Comparison of ENCODE assay signal across 17 cellular contexts in genomic region chr3:114299925-114300624, GRCh38. TPM values are rescaled to one million over a fixed set of nuclear protein-coding genes. Genes with fewer than 3 reads are reported as not detected.
DNase-seq lines count a peak whose midpoint lies in the region; ATAC-seq and TF ChIP-seq lines count a peak whose summit lies in the region.
"Had no signal": no experiment of that assay in that cellular context is flagged by ENCODE, and none has a peak within 500 bp of the region (broad histone marks: within the 10 kb centered on the region; RNA-seq: fewer than 3 reads in every experiment).

No MANE protein-coding gene starts in this region.

- no peaks in the 10 kb centered on the region for H3K27me3 Mint-ChIP-seq in activated CD8-positive, alpha-beta T cell treated with anti-CD3 and anti-CD28 coated beads for 36 hours
- no peaks in the 10 kb centered on the region for H3K27me3 Mint-ChIP-seq in activated CD8-positive, alpha-beta T cell treated with anti-CD3 and anti-CD28 coated beads, Interleukin-2, amount 10 ng/mL, durations not matched to agents 7 days and 5 days (ENCODE audit: low read depth)
- no peaks in the 10 kb centered on the region for H3K27me3 Mint-ChIP-seq in IgD-negative memory B cell
- no peaks in the 10 kb centered on the region for H3K27me3 Mint-ChIP-seq in natural killer cell treated with Interleukin-12 subunit alpha and Interleukin-12 subunit beta and Interleukin-15 and Interleukin-18, amount 100 ng/mL, for 72 hours
- H3K27me3 Mint-ChIP-seq: progenitor cell of endocrine pancreas had no signal

- 87 to 94% (median 91%) methylated on average over 5 of the region's 5 CpGs for WGBS in stomach, 5 donors

- H3K4me3 ChIP-seq in tibial artery (no peak overlapping the region), stomach (no peak overlapping the region)
- H3K4me3 ChIP-seq: body of pancreas had no signal

- H3K36me3 ChIP-seq in tibial artery (no peaks in the 10 kb centered on the region), stomach (no peaks in the 10 kb centered on the region)

- peak overlapping the region; percentile 63 for H3K4me3 Mint-ChIP-seq in activated CD8-positive, alpha-beta T cell treated with anti-CD3 and anti-CD28 coated beads for 36 hours
- no peak overlapping the region for H3K4me3 Mint-ChIP-seq in activated CD8-positive, alpha-beta T cell treated with anti-CD3 and anti-CD28 coated beads, Interleukin-2, amount 10 ng/mL, durations not matched to agents 7 days and 5 days
- peak overlapping the region in 1 of 4 donors; percentile 31 for H3K4me3 Mint-ChIP-seq in IgD-negative memory B cell
- peak overlapping the region; percentile 66 for H3K4me3 Mint-ChIP-seq in natural killer cell treated with Interleukin-12 subunit alpha and Interleukin-12 subunit beta and Interleukin-15 and Interleukin-18, amount 100 ng/mL, for 72 hours
- H3K4me3 Mint-ChIP-seq: activated naive CD4-positive, alpha-beta T cell treated with anti-CD3 and anti-CD28 coated beads for 36 hours had no signal

- TF ChIP-seq EP300 in stomach (IDR thresholded peaks at IDR 0.05): no peak

- POLR2A ChIA-PET in activated CD8-positive, alpha-beta T cell treated with anti-CD3 and anti-CD28 coated beads for 36 hours (lab: Charles Lee): interaction anchor here (1.0 to 10.7 kb wide), 4 partner anchors 11 to 84 kb away, joined by 3 to 159 read pairs (median 4); no protein-coding TSS in a partner anchor
- POLR2A ChIA-PET in activated CD8-positive, alpha-beta T cell treated with anti-CD3 and anti-CD28 coated beads, Interleukin-2, amount 10 ng/mL, durations not matched to agents 7 days and 5 days (lab: Charles Lee): interaction anchor here (1.0 to 1.5 kb wide), 3 partner anchors 11 to 86 kb away, joined by 3 to 6 read pairs (median 4); no protein-coding TSS in a partner anchor

- TF ChIP-seq POLR2A in stomach (IDR thresholded peaks at IDR 0.05): no peak

- CTCF ChIA-PET in activated CD8-positive, alpha-beta T cell treated with anti-CD3 and anti-CD28 coated beads for 36 hours (lab: Charles Lee): interaction anchor here (1.1 to 3.1 kb wide), 11 partner anchors 7 to 147 kb away, joined by 3 to 17 read pairs (median 6); no protein-coding TSS in a partner anchor
- CTCF ChIA-PET in activated CD8-positive, alpha-beta T cell treated with anti-CD3 and anti-CD28 coated beads, Interleukin-2, amount 10 ng/mL, durations not matched to agents 7 days and 5 days (lab: Charles Lee): interaction anchor here (0.7 to 2.6 kb wide), 20 partner anchors 7 to 738 kb away, joined by 3 to 16 read pairs (median 6); no protein-coding TSS in a partner anchor

- H3K27ac Mint-ChIP-seq in activated CD8-positive, alpha-beta T cell treated with anti-CD3 and anti-CD28 coated beads for 36 hours: peak overlapping the region; percentile 82
- H3K27ac Mint-ChIP-seq in activated CD8-positive, alpha-beta T cell treated with anti-CD3 and anti-CD28 coated beads, Interleukin-2, amount 10 ng/mL, durations not matched to agents 7 days and 5 days: no peak overlapping the region
- peak overlapping the region in 2 of 3 donors; percentile 37 to 81 for H3K27ac Mint-ChIP-seq in IgD-negative memory B cell
- peak overlapping the region; percentile 77 to 99 for H3K27ac Mint-ChIP-seq in natural killer cell treated with Interleukin-12 subunit alpha and Interleukin-12 subunit beta and Interleukin-15 and Interleukin-18, amount 100 ng/mL, for 72 hours
- H3K27ac Mint-ChIP-seq: activated naive CD4-positive, alpha-beta T cell treated with anti-CD3 and anti-CD28 coated beads for 36 hours; progenitor cell of endocrine pancreas had no signal

- peaks cover 26% of the 10 kb centered on the region for H3K4me1 Mint-ChIP-seq in activated CD8-positive, alpha-beta T cell treated with anti-CD3 and anti-CD28 coated beads for 36 hours (ENCODE audit: low read depth)
- H3K4me1 Mint-ChIP-seq in activated CD8-positive, alpha-beta T cell treated with anti-CD3 and anti-CD28 coated beads, Interleukin-2, amount 10 ng/mL, durations not matched to agents 7 days and 5 days (ENCODE audit: low read depth): peaks cover 12% of the 10 kb centered on the region
- H3K4me1 Mint-ChIP-seq in IgD-negative memory B cell: peaks cover 12 to 18% (median 16%) of the 10 kb centered on the region in 3 donors
- peaks cover 60 to 62% of the 10 kb centered on the region in 2 donors for H3K4me1 Mint-ChIP-seq in natural killer cell treated with Interleukin-12 subunit alpha and Interleukin-12 subunit beta and Interleukin-15 and Interleukin-18, amount 100 ng/mL, for 72 hours (ENCODE audit: low read depth in 2 of 2)

- H3K27me3 ChIP-seq in tibial artery: no peaks in the 10 kb centered on the region
- no peaks in the 10 kb centered on the region for H3K27me3 ChIP-seq in stomach
- H3K27me3 ChIP-seq: body of pancreas had no signal

- no peak overlapping the region for H3K27ac ChIP-seq in tibial artery
- no peak overlapping the region for H3K27ac ChIP-seq in stomach
- H3K27ac ChIP-seq: body of pancreas had no signal

- H3K9me3 ChIP-seq in tibial artery: no peaks in the 10 kb centered on the region
- H3K9me3 ChIP-seq in stomach: no peaks in the 10 kb centered on the region
- H3K9me3 ChIP-seq: body of pancreas had no signal

- H3K4me1 ChIP-seq in tibial artery (no peaks in the 10 kb centered on the region), stomach (no peaks in the 10 kb centered on the region)
- H3K4me1 ChIP-seq: body of pancreas had no signal

- intact Hi-C loops in activated CD8-positive, alpha-beta T cell treated with anti-CD3 and anti-CD28 coated beads for 36 hours (cut with micrococcal nuclease): no loop called here
- intact Hi-C loops in left colon (cut with DNase I, micrococcal nuclease): no loop called here
- intact Hi-C loops in tibial artery (cut with DNase I; ENCODE audit: low total_unique reads): no loop called here
- intact Hi-C loops in stomach (cut with DNase I; ENCODE audit: low total_unique reads): no loop called here

- no peaks in the 10 kb centered on the region for H3K9me3 Mint-ChIP-seq in activated CD8-positive, alpha-beta T cell treated with anti-CD3 and anti-CD28 coated beads for 36 hours
- no peaks in the 10 kb centered on the region for H3K9me3 Mint-ChIP-seq in activated CD8-positive, alpha-beta T cell treated with anti-CD3 and anti-CD28 coated beads, Interleukin-2, amount 10 ng/mL, durations not matched to agents 7 days and 5 days (ENCODE audit: insufficient read depth)
- no peaks in the 10 kb centered on the region for H3K9me3 Mint-ChIP-seq in IgD-negative memory B cell
- no peaks in the 10 kb centered on the region for H3K9me3 Mint-ChIP-seq in natural killer cell treated with Interleukin-12 subunit alpha and Interleukin-12 subunit beta and Interleukin-15 and Interleukin-18, amount 100 ng/mL, for 72 hours
- H3K9me3 Mint-ChIP-seq: activated naive CD4-positive, alpha-beta T cell treated with anti-CD3 and anti-CD28 coated beads for 36 hours had no signal

- no peak for DNase-seq in activated CD8-positive, alpha-beta T cell treated with anti-CD3 and anti-CD28 coated beads for 36 hours
- no peak for DNase-seq in activated CD8-positive, alpha-beta T cell treated with anti-CD3 and anti-CD28 coated beads, Interleukin-2, amount 10 ng/mL, durations not matched to agents 7 days and 5 days
- DNase-seq in natural killer cell treated with Interleukin-12 subunit alpha and Interleukin-12 subunit beta and Interleukin-15 and Interleukin-18, amount 100 ng/mL, for 72 hours (ENCODE audit: low spot score): no peak
- no peak for DNase-seq in left colon
- no peak for DNase-seq in tibial artery
- no peak for DNase-seq in stomach
- DNase-seq: NCI-H1105 treated with DMSO at 0.1 percent for 48 hours, NCI-H774 had no signal

- H3K36me3 Mint-ChIP-seq in activated CD8-positive, alpha-beta T cell treated with anti-CD3 and anti-CD28 coated beads for 36 hours (ENCODE audit: low read depth): peaks cover 68% of the 10 kb centered on the region
- H3K36me3 Mint-ChIP-seq in activated CD8-positive, alpha-beta T cell treated with anti-CD3 and anti-CD28 coated beads, Interleukin-2, amount 10 ng/mL, durations not matched to agents 7 days and 5 days (ENCODE audit: low read depth): peaks cover 25% of the 10 kb centered on the region
- H3K36me3 Mint-ChIP-seq in IgD-negative memory B cell: no peaks in the 10 kb centered on the region
- peaks cover 6% of the 10 kb centered on the region for H3K36me3 Mint-ChIP-seq in natural killer cell treated with Interleukin-12 subunit alpha and Interleukin-12 subunit beta and Interleukin-15 and Interleukin-18, amount 100 ng/mL, for 72 hours

- no peak for TF ChIP-seq CTCF in activated CD8-positive, alpha-beta T cell treated with anti-CD3 and anti-CD28 coated beads for 36 hours (IDR thresholded peaks at IDR 0.05)
- TF ChIP-seq CTCF in tibial artery (IDR thresholded peaks at IDR 0.05) (no peak), stomach (IDR thresholded peaks at IDR 0.05) (no peak)

- no peak for ATAC-seq in activated CD8-positive, alpha-beta T cell treated with anti-CD3 and anti-CD28 coated beads for 36 hours
- ATAC-seq in activated CD8-positive, alpha-beta T cell treated with anti-CD3 and anti-CD28 coated beads, Interleukin-2, amount 10 ng/mL, durations not matched to agents 7 days and 5 days: no peak
- peak; percentile 53 for ATAC-seq in GM21360 (IDR thresholded peaks at IDR 0.05; ENCODE audit: unreplicated experiment)
- ATAC-seq in natural killer cell treated with Interleukin-12 subunit alpha and Interleukin-12 subunit beta and Interleukin-15 and Interleukin-18, amount 100 ng/mL, for 72 hours: no peak
- ATAC-seq in left colon: no peak
- ATAC-seq: body of pancreas had no signal

RNA-seq across cellular contexts. Expression of gene TIGIT, which starts 6.2 kb away (rescaled TPM):
- total RNA-seq in activated CD8-positive, alpha-beta T cell treated with anti-CD3 and anti-CD28 coated beads for 36 hours: 10 to 100 TPM; 72.8 to 73.5 TPM
- total RNA-seq in activated CD8-positive, alpha-beta T cell treated with anti-CD3 and anti-CD28 coated beads, Interleukin-2, amount 10 ng/mL, durations not matched to agents 7 days and 5 days: 10 to 100 TPM; 17.3 to 22.1 TPM
- polyA plus RNA-seq in IgD-negative memory B cell (0.86 TPM), stomach (1 to 10 TPM in 1 of 3 donors, under 1 TPM in 2; 0.25 to 1.2 (median 0.43) TPM)
- total RNA-seq in natural killer cell treated with Interleukin-12 subunit alpha and Interleukin-12 subunit beta and Interleukin-15 and Interleukin-18, amount 100 ng/mL, for 72 hours: 10 to 100 TPM; 13.7 to 15.7 TPM
- total RNA-seq in left colon (1 to 10 TPM in 1 of 2 donors, under 1 TPM in 1; 0.73 to 1.2 TPM), stomach (1 to 10 TPM in 1 of 5 donors, under 1 TPM in 2, not detected in 2; 0.29 to 1.1 (median 0.58) TPM)
- total RNA-seq: body of pancreas, dermis microvascular lymphatic vessel endothelial cell, glomerular endothelial cell, myocyte, progenitor cell of endocrine pancreas, RPMI7951 had no signal

Comparison
In these comparisons a context has a peak if more than half of its experiments do, and no peak if none do; other contexts are left out.
1. RNA of gene TIGIT, which starts 6.2 kb away (total RNA-seq): 72.8 to 73.5 TPM in activated CD8-positive, alpha-beta T cell treated with anti-CD3 and anti-CD28 coated beads for 36 hours, 17.3 to 22.1 TPM in activated CD8-positive, alpha-beta T cell treated with anti-CD3 and anti-CD28 coated beads, Interleukin-2, amount 10 ng/mL, durations not matched to agents 7 days and 5 days and 13.7 to 15.7 TPM in natural killer cell treated with Interleukin-12 subunit alpha and Interleukin-12 subunit beta and Interleukin-15 and Interleukin-18, amount 100 ng/mL, for 72 hours; 0.73 to 1.2 TPM in left colon and 0.29 to 1.1 TPM in stomach; every median in the first group is over 4 times any median in the second.